In the genomic region with DNA sequence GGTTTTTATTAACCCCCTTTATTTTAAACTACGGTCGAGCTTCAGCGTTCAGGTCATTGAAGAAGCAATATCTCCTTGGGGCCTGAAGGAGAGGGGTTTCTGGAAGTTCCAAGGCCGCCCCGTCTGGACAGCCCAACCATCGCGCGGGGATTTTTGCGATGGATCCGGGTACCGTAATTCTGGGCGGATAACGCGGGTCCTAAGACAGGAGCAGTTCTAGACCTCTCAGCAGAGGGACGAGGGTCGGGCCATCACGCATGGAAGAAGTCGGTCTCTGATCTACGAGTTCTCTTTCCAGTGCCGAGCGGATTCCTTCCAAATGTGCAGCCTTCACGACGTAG, we compare ENCODE assay signal across 1 cellular context.
TF ChIP-seq lines count a peak whose summit lies in the region.

No MANE protein-coding gene starts in this region.

TF ChIP-seq in IMR-90, 13 proteins besides CTCF, POLR2A, EP300 and RAD21:
- TF ChIP-seq MAFK (IDR thresholded peaks at IDR 0.05; ENCODE audit: low read depth, low read length) (no peak), MAZ (IDR thresholded peaks at IDR 0.05; ENCODE audit: borderline replicate concordance, low read depth, low read length) (0 out of 2 replicates have a peak, but pooled peaks have one; percentile 54)
